In genomic region chr16:85652431-85653221, GRCh38 we compare ENCODE assay signal across 9 cellular contexts. TPM values are rescaled to one million over a fixed set of nuclear protein-coding genes. Genes with fewer than 3 reads are reported as not detected.
DNase-seq lines count a peak whose midpoint lies in the region; ATAC-seq and TF ChIP-seq lines count a peak whose summit lies in the region.
"Had no signal": no experiment of that assay in that cellular context is flagged by ENCODE, and none has a peak within 500 bp of the region (broad histone marks: within the 10 kb centered on the region; RNA-seq: fewer than 3 reads in every experiment).

No MANE protein-coding gene starts in this region.

- ATAC-seq in right lobe of liver (peak; percentile 22 to 37 (median 36)), upper lobe of right lung (peak; percentile 43)

- peak; percentile 33 to 45 for DNase-seq in NCI-H2081 (lab: John Stamatoyannopoulos, UW)
- no peak for DNase-seq in NCI-H2081 treated with DMSO at 0.1 percent for 48 hours (lab: John Stamatoyannopoulos, UW)
- DNase-seq in NCI-H446 (lab: John Stamatoyannopoulos, UW): peak; percentile 21 to 45
- DNase-seq in caudate nucleus (lab: John Stamatoyannopoulos, UW): peak in 55 of 61 donors; percentile 10 to 77 (median 55)
- peak in 2 of 3 donors; percentile 62 to 70 for DNase-seq in right lobe of liver
- peak; percentile 80 for DNase-seq in upper lobe of right lung
- no peak for DNase-seq in dedifferentiated amniotic fluid mesenchymal stem cell (ENCODE audit: extremely low spot score)
- no peak for DNase-seq in osteocyte (ENCODE audit: extremely low spot score, unreplicated experiment)

- no peak for TF ChIP-seq CTCF in right lobe of liver (IDR thresholded peaks at IDR 0.05)
- no peak for TF ChIP-seq CTCF in upper lobe of right lung (IDR thresholded peaks at IDR 0.05)
- TF ChIP-seq CTCF in osteocyte (IDR thresholded peaks at IDR 0.05): no peak

- H3K4me3 ChIP-seq in right lobe of liver: no peak overlapping the region
- no peak overlapping the region for H3K4me3 ChIP-seq in upper lobe of right lung

- TF ChIP-seq POLR2A in right lobe of liver (IDR thresholded peaks at IDR 0.05): no peak

- intact Hi-C loops in right lobe of liver (cut with DNase I) (loop anchor here in 1 of 2 donors (10.0 kb wide), 1 partner anchor 62 kb away; no protein-coding TSS in a partner anchor), upper lobe of right lung (cut with DNase I) (no loop called here)

- H3K4me1 ChIP-seq in right lobe of liver: peaks cover 0 to 16% (median 3%) of the 10 kb centered on the region in 4 donors
- peaks cover 6% of the 10 kb centered on the region for H3K4me1 ChIP-seq in upper lobe of right lung

- no peak overlapping the region for H3K27ac Mint-ChIP-seq in osteocyte (ENCODE audit: unreplicated experiment)
- H3K27ac Mint-ChIP-seq: CD4-positive, CD25-positive, alpha-beta regulatory T cell had no signal

- H3K27ac ChIP-seq in caudate nucleus (ENCODE audit: low read depth, low read length) (peak overlapping the region; percentile 67), right lobe of liver (no peak overlapping the region), upper lobe of right lung (no peak overlapping the region)

- 68% methylated on average over 14 of the region's 35 CpGs for WGBS in right lobe of liver (ENCODE audit: insufficient coverage, low coverage, low lambda C conversion rate, missing lambda C conversion rate)

- H3K9me3 Mint-ChIP-seq in osteocyte (ENCODE audit: unreplicated experiment): no peaks in the 10 kb centered on the region

- no peaks in the 10 kb centered on the region for H3K27me3 Mint-ChIP-seq in osteocyte (ENCODE audit: unreplicated experiment)
- H3K27me3 Mint-ChIP-seq: CD4-positive, CD25-positive, alpha-beta regulatory T cell had no signal

- no peaks in the 10 kb centered on the region for H3K27me3 ChIP-seq in right lobe of liver
- H3K27me3 ChIP-seq in upper lobe of right lung: no peaks in the 10 kb centered on the region

- H3K9me3 ChIP-seq in right lobe of liver (no peaks in the 10 kb centered on the region), upper lobe of right lung (no peaks in the 10 kb centered on the region)

- peaks cover 0 to 53% (median 11%) of the 10 kb centered on the region in 4 donors for H3K36me3 ChIP-seq in right lobe of liver
- H3K36me3 ChIP-seq in upper lobe of right lung: peaks cover 57% of the 10 kb centered on the region

- peaks cover 13% of the 10 kb centered on the region for H3K4me1 Mint-ChIP-seq in osteocyte (ENCODE audit: unreplicated experiment)

- H3K4me3 Mint-ChIP-seq in osteocyte (ENCODE audit: unreplicated experiment): no peak overlapping the region
- H3K4me3 Mint-ChIP-seq: CD4-positive, CD25-positive, alpha-beta regulatory T cell had no signal

- H3K36me3 Mint-ChIP-seq in osteocyte (ENCODE audit: unreplicated experiment): peaks cover 12% of the 10 kb centered on the region

RNA-seq across cellular contexts. Expression of gene GINS2, which starts 36.1 kb away (rescaled TPM):
- 1 to 10 TPM in 4 of 6 experiments, under 1 TPM in 2; 0.49 to 4.7 (median 1.3) TPM for total RNA-seq in right lobe of liver
- total RNA-seq in upper lobe of right lung: 0.46 TPM
- 4.2 and 5.7 TPM in 2 replicates for total RNA-seq in osteocyte

RNA-seq across cellular contexts. Expression of gene GSE1, which starts 39.5 kb away (rescaled TPM):
- total RNA-seq in right lobe of liver: 10 to 100 TPM; 30.0 to 48.0 (median 38.8) TPM
- total RNA-seq in upper lobe of right lung: 87.2 TPM
- 57.3 and 64.1 TPM in 2 replicates for total RNA-seq in osteocyte

Comparison
In these comparisons a context has a peak if more than half of its experiments do, and no peak if none do; other contexts are left out.
1. DNase-seq: peak in NCI-H2081 (2 of 2), NCI-H446 (2 of 2), caudate nucleus (55 of 61), right lobe of liver (2 of 3) and upper lobe of right lung (single experiment); none in NCI-H2081 treated with DMSO at 0.1 percent for 48 hours (single experiment), dedifferentiated amniotic fluid mesenchymal stem cell (single experiment) and osteocyte (single experiment).